In the genomic region with DNA sequence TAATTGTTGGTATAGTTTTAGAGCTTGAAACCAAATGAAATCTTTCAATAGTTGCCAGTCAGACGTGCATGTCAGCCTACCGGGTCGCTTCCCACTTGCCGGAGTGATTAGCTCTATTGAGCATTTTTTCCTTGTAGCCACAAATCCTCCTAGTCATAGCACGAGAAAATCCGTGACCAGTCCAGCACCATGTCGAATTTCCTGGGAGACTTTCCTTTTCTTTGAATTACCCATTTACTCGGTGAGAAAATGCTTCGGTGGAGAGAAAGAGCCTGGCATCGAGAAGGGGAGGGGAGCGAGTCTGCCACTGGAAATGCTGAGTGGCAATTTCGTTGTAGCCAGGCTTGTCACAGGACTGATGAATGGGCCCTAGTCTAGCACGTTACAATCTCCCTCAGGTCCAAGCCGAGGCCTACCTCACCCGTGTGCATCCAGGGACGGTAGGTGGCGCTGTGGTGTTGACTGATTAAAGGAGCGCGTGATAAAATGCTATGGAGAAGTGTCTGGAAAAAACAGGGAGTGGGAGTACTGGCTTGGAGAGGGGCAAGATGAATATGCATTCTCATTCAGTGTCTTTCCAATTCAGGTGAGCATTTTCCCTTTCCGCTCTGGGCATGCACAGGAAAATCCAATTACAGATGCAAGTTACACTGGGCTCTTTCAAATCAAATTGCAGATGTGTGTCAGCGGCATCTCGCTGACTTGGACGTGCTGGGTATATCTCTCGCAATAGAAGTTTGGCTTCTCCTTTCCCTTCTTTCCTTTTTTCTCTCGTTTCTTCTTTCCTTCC, we compare ENCODE assay signal across 8 cellular contexts.
A peak's percentile ranks its signal among the peaks of the same experiment; 100 is the strongest.
DNase-seq lines count a peak whose midpoint lies in the region; ATAC-seq and TF ChIP-seq lines count a peak whose summit lies in the region.

No MANE protein-coding gene starts in this region.

- H2BK120ac ChIP-seq in neuronal stem cell (ENCODE audit: low read depth, low read length), result no peak overlapping the region

- H3K14ac ChIP-seq in neuronal stem cell (ENCODE audit: low read length), result no peak overlapping the region

- no TSS peak for BruUV-seq in OCI-LY7 (replicated peaks; lab: Mats Ljungman, UMichigan)

- H3K23ac ChIP-seq in neuronal stem cell (ENCODE audit: low read depth, low read length, poor library complexity), result no peak overlapping the region

- H3K79me1 ChIP-seq in neuronal stem cell (ENCODE audit: low read depth, low read length), result no peaks in the 10 kb centered on the region

- no peak overlapping the region for H4K91ac ChIP-seq in neuronal stem cell (ENCODE audit: low read depth, low read length, poor library complexity)

- H2BK12ac ChIP-seq in neuronal stem cell (ENCODE audit: low read length), result no peak overlapping the region

- POLR2A ChIA-PET in OCI-LY7 (lab: Charles Lee), result no interaction called here

- H3K27me3 ChIP-seq in neuronal stem cell (ENCODE audit: control insufficient read depth in 3 of 3, insufficient read depth in 3 of 3, low read depth in 1 of 3, low read length in 3 of 3) (no peaks in the 10 kb centered on the region), suprapubic skin (no peaks in the 10 kb centered on the region)

- H3K4ac ChIP-seq in neuronal stem cell (ENCODE audit: low read length), result no peak overlapping the region

- TF ChIP-seq EP300 in suprapubic skin (IDR thresholded peaks at IDR 0.05), result no peak

- H3K27ac ChIP-seq in OCI-LY7 (ENCODE audit: low read depth, low read length, poor library complexity, severe bottlenecking) (no peak overlapping the region), neuronal stem cell (replicated peaks; ENCODE audit: low read length) (no peak overlapping the region), suprapubic skin (no peak overlapping the region)

- H3K4me3 ChIP-seq in OCI-LY7 (ENCODE audit: low read depth, low read length, poor library complexity, severe bottlenecking) (no peak overlapping the region), neuronal stem cell (ENCODE audit: low read length in 2 of 2) (no peak overlapping the region), suprapubic skin (no peak overlapping the region)

- H3K79me2 ChIP-seq in OCI-LY7 (ENCODE audit: insufficient read depth, low read depth, low read length), result no peaks in the 10 kb centered on the region

- H3K9me3 ChIP-seq in OCI-LY7 (ENCODE audit: low read length) (no peaks in the 10 kb centered on the region), neuronal stem cell (replicated peaks in 1 of 2; ENCODE audit: control insufficient read depth in 2 of 2, insufficient read depth in 1 of 2, low read depth in 1 of 2, low read length in 2 of 2) (no peaks in the 10 kb centered on the region), suprapubic skin (no peaks in the 10 kb centered on the region)

- no peak overlapping the region for H2BK15ac ChIP-seq in neuronal stem cell (ENCODE audit: low read length)

- intact Hi-C loops in OCI-LY7 (cut with micrococcal nuclease; ENCODE audit: unreplicated experiment), result loop anchor here (2.0 to 10.0 kb wide), 3 partner anchors 121 to 305 kb away; no protein-coding TSS in a partner anchor

- ATAC-seq in GM19372 (IDR thresholded peaks at IDR 0.05; ENCODE audit: low read depth, unreplicated experiment) (peak; percentile 60), HG03521 (IDR thresholded peaks at IDR 0.05; ENCODE audit: unreplicated experiment) (peak; percentile 42)

- H3K18ac ChIP-seq in neuronal stem cell (ENCODE audit: low read length), result no peak overlapping the region

- H3K4me1 ChIP-seq in OCI-LY7 (ENCODE audit: insufficient read depth, low read length, poor library complexity, severe bottlenecking), result no peaks in the 10 kb centered on the region
- peaks cover 0 to 3% of the 10 kb centered on the region in 2 donors for H3K4me1 ChIP-seq in neuronal stem cell (ENCODE audit: control insufficient read depth in 2 of 2, insufficient read depth in 1 of 2, low read depth in 1 of 2, low read length in 2 of 2)
- peaks cover 16% of the 10 kb centered on the region for H3K4me1 ChIP-seq in suprapubic skin

- peak; percentile 90 for DNase-seq in CD1c-positive myeloid dendritic cell (ENCODE audit: extremely low spot score)
- peak; percentile 67 for DNase-seq in OCI-LY7 (ENCODE audit: low spot score)
- peak; percentile 54 for DNase-seq in activated T-cell treated with anti-CD3 and anti-CD28 coated beads, Interleukin-2, amount 50 U/mL, for 1 hour
- peak; percentile 3 for DNase-seq in fibroblast of peridontal ligament (ENCODE audit: extremely low read depth)
- peak; percentile 82 for DNase-seq in neuronal stem cell (ENCODE audit: low spot score)
- peak; percentile 74 to 86 for DNase-seq in suprapubic skin (ENCODE audit: low spot score in 2 of 2)

- no peak for TF ChIP-seq POLR2A in suprapubic skin (IDR thresholded peaks at IDR 0.05)

- H2BK5ac ChIP-seq in neuronal stem cell (ENCODE audit: low read length), result no peak overlapping the region

- H4K8ac ChIP-seq in neuronal stem cell (ENCODE audit: low read depth, low read length), result no peak overlapping the region

- H2AK5ac ChIP-seq in neuronal stem cell (ENCODE audit: low read depth, low read length), result no peak overlapping the region

- TF ChIP-seq CTCF in OCI-LY7 (conservative IDR thresholded peaks at IDR 0.05; ENCODE audit: low read length) (peak; percentile 95), suprapubic skin (IDR thresholded peaks at IDR 0.05) (peak; percentile 45 to 75)

- WGBS in neuronal stem cell (ENCODE audit: extremely low coverage in 2 of 2, insufficient read length in 2 of 2, insufficient replicate concordance in 1 of 2), 2 donors, result 100% methylated on average over 1 of the region's 25 CpGs; no CpG with 5 or more reads in 1 of the 2 donors
- WGBS in suprapubic skin, result 44% methylated on average over 25 of the region's 25 CpGs

- CTCF ChIA-PET in OCI-LY7 (lab: Charles Lee; ENCODE audit: unreplicated experiment), result no interaction called here

- H3K36me3 ChIP-seq in OCI-LY7 (ENCODE audit: insufficient read depth, low read length) (no peaks in the 10 kb centered on the region), neuronal stem cell (replicated peaks in 1 of 2; ENCODE audit: control insufficient read depth in 2 of 2, insufficient read depth in 2 of 2, low read length in 2 of 2) (no peaks in the 10 kb centered on the region), suprapubic skin (no peaks in the 10 kb centered on the region)

- H4K20me1 ChIP-seq in OCI-LY7 (ENCODE audit: insufficient read depth, low read length), result no peaks in the 10 kb centered on the region

- H3K4me2 ChIP-seq in OCI-LY7 (ENCODE audit: low read length) (no peak overlapping the region), neuronal stem cell (ENCODE audit: insufficient read depth, low read length, poor library complexity, severe bottlenecking) (no peak overlapping the region)

- no peak overlapping the region for H3K9ac ChIP-seq in neuronal stem cell (ENCODE audit: low read depth, low read length, poor library complexity)

- no peaks in the 10 kb centered on the region for H3K9me2 ChIP-seq in OCI-LY7 (ENCODE audit: insufficient read depth, low read length)

- H2AFZ ChIP-seq in OCI-LY7 (ENCODE audit: low read length), result no peak overlapping the region
- peak overlapping the region; percentile 27 for H2AFZ ChIP-seq in neuronal stem cell (ENCODE audit: low read length)

Comparison
In these comparisons a context has a peak if more than half of its experiments do, and no peak if none do; other contexts are left out.
1. DNase-seq: peak in every context shown above with its lines; median percentile 90 in CD1c-positive myeloid dendritic cell; 82 in neuronal stem cell; 80 in suprapubic skin; 67 in OCI-LY7; 54 in activated T-cell treated with anti-CD3 and anti-CD28 coated beads, Interleukin-2, amount 50 U/mL, for 1 hour; 3 in fibroblast of peridontal ligament.